In the genomic region with DNA sequence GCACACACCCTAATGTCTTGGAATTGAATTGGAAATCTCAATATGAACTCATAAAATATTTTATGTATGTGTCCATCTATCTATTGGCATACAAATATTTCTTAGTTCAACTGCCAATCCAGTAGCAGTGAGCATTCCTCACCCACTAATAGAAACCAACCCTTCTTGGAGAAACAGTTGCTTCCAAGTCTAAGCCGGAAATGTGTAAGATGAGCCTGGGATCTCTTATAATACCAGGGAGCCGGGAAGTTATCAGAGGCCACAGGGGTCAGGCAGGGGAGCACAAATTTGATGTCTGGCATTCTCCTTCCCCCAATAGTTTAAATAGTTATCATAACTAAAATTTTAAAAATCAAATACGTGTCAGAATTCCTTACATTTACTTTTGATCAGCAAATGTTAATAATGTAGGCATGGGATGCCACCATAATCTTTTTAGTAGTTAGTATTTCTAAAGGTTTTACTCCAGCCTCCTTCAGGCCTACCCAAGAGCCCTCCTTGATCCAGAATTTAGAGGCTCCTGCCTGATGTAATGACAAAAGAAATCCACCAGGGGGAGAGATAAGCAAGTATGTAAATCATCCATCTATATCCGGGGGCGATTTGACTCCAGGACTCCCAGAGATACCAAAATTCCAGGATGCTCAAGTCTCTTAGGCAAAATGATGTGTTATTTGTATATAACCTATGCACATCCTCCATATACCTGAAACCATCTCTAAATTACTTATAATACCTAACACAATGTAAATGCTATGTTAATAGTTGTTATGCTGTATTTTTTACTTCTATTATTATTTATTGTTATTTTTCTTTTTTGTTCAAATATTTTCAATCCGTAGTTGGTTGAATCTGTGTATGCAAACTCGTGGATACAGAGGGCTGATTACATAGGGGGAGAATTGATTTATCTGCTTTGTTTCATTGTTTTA, we compare ENCODE assay signal across 8 cellular contexts.
DNase-seq lines count a peak whose midpoint lies in the region; ATAC-seq and TF ChIP-seq lines count a peak whose summit lies in the region.

No MANE protein-coding gene starts in this region.

- H3K27ac Mint-ChIP-seq in memory B cell = no peak overlapping the region

- peaks cover 2% of the 10 kb centered on the region for H3K36me3 Mint-ChIP-seq in memory B cell

- H3K4me3 Mint-ChIP-seq in memory B cell = no peak overlapping the region

- H3K4me3 ChIP-seq in AG09309 (ENCODE audit: control insufficient read depth, low read depth, low read length) (no peak overlapping the region), LNCaP clone FGC (ENCODE audit: low read depth, low read length) (no peak overlapping the region), coronary artery (no peak overlapping the region)

- H3K9me3 Mint-ChIP-seq in memory B cell = no peaks in the 10 kb centered on the region

- no peak overlapping the region for H3K27ac ChIP-seq in coronary artery

- DNase-seq in AG09309 (ENCODE audit: low read depth) = peak; percentile 40
- peak; percentile 46 for DNase-seq in LNCaP clone FGC (ENCODE audit: low read depth)
- peak; percentile 84 for DNase-seq in OCI-M1 (lab: John Stamatoyannopoulos, UW)
- DNase-seq in coronary artery (ENCODE audit: low spot score) = no peak
- DNase-seq in memory B cell (ENCODE audit: low spot score in 2 of 2) = peak in 1 of 2 donors; percentile 40

- ATAC-seq in memory B cell (ENCODE audit: low read depth) (peak; percentile 34), HG03025 (IDR thresholded peaks at IDR 0.05; ENCODE audit: low FRiP score, unreplicated experiment) (no peak), HG03095 (IDR thresholded peaks at IDR 0.05; ENCODE audit: unreplicated experiment) (no peak)

- peak; percentile 67 for TF ChIP-seq CTCF in AG09309 (IDR thresholded peaks at IDR 0.05; ENCODE audit: control insufficient read depth, insufficient read depth, low read depth, low read length, missing control alignments)
- TF ChIP-seq CTCF in GM12872 (IDR thresholded peaks at IDR 0.05; ENCODE audit: insufficient read depth, low read depth, low read length) = peak; percentile 71; the same call in 2 of the 3 replicates
- TF ChIP-seq CTCF in LNCaP clone FGC (IDR thresholded peaks at IDR 0.05; ENCODE audit: control insufficient read depth, extremely low read depth, insufficient read depth) = peak; percentile 61
- TF ChIP-seq CTCF in coronary artery (IDR thresholded peaks at IDR 0.05) = peak; percentile 61

- H3K4me1 Mint-ChIP-seq in memory B cell = no peaks in the 10 kb centered on the region

- H3K27me3 Mint-ChIP-seq in memory B cell = peaks cover 10% of the 10 kb centered on the region
